Comparison of ENCODE assay signal across 23 cellular contexts in the genomic region with DNA sequence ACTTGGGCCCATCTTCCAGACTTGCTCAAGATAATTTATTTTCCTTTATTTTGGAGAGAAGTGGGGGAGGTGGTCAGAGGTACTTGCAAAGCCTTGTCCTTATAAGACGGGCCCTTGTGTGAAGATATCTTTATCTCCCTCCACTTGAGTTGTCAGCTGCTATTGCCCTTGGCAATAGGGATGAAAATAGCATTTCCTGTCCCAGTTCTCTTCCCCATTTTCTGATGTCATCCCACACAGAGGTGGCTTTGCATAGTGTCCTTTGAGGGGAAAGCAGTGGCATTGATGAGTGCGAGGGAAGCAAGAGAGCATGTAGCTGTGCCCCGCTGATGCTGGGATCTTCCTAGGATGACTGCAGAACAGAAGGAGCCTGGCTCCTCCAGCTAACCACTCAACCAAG. TPM values are rescaled to one million over a fixed set of nuclear protein-coding genes. Genes with fewer than 3 reads are reported as not detected.
"Had no signal": no experiment of that assay in that cellular context is flagged by ENCODE, and none has a peak within 500 bp of the region (broad histone marks: within the 10 kb centered on the region; RNA-seq: fewer than 3 reads in every experiment).

No MANE protein-coding gene starts in this region.

- H3K27me3 ChIP-seq: gastrocnemius medialis, sigmoid colon, spleen, testis, upper lobe of right lung had no signal

- H3K4me3 ChIP-seq: gastrocnemius medialis, heart right ventricle, lower lobe of right lung, sigmoid colon, spleen, testis, upper lobe of right lung had no signal

- H3K36me3 ChIP-seq: gastrocnemius medialis, heart right ventricle, lower lobe of right lung, sigmoid colon, spleen, upper lobe of right lung had no signal

- H3K4me1 ChIP-seq: gastrocnemius medialis, heart right ventricle, lower lobe of right lung, sigmoid colon, spleen, testis, upper lobe of right lung had no signal

- DNase-seq: activated CD4-positive, alpha-beta T cell treated with anti-CD3 and anti-CD28 coated beads, Interleukin-2, amount 50 U/mL, for 48 hours; activated effector memory CD4-positive, alpha-beta T cell treated with Interleukin-2 at 50 U/mL for 16 hours; activated naive CD4-positive, alpha-beta T cell treated with anti-CD3 and anti-CD28 coated beads, Interleukin-2, amount 50 U/mL, for 16 hours; activated T-cell treated with anti-CD3 and anti-CD28 coated beads, Interleukin-2, amount 50 U/mL, for 24 hours; effector memory CD4-positive, alpha-beta T cell; gastrocnemius medialis; heart right ventricle; left colon; lower lobe of right lung; sigmoid colon; spleen; stimulated activated naive CD8-positive, alpha-beta T cell treated with anti-CD3 and anti-CD28 coated beads, Interleukin-15, amount 100 ng/mL, for 72 hours; testis; upper lobe of right lung had no signal

- H3K27ac ChIP-seq: gastrocnemius medialis, heart right ventricle, lower lobe of right lung, sigmoid colon, spleen, testis, upper lobe of right lung had no signal

- ATAC-seq: activated CD4-positive, CD25-positive, alpha-beta regulatory T cell treated with anti-CD3 and anti-CD28 coated beads, Interleukin-2, amount 50 U/mL, for 24 hours; activated CD8-positive, alpha-beta memory T cell treated with anti-CD3 and anti-CD28 coated beads, Interleukin-2, amount 10 ng/mL, durations not matched to agents 7 days and 5 days; gastrocnemius medialis; heart right ventricle; left colon; lower lobe of right lung; stimulated activated naive CD8-positive, alpha-beta T cell treated with anti-CD3 and anti-CD28 coated beads, Interleukin-15, amount 100 ng/mL, for 72 hours; upper lobe of right lung had no signal

- FAIRE-seq: astrocyte, bronchial epithelial cell, TTC549 had no signal

- H3K9me3 ChIP-seq: gastrocnemius medialis, heart right ventricle, lower lobe of right lung, sigmoid colon, spleen, testis, upper lobe of right lung had no signal

RNA-seq across cellular contexts. Expression of a gene that starts 55.4 kb away (rescaled TPM):
- total RNA-seq: activated CD8-positive, alpha-beta memory T cell treated with anti-CD3 and anti-CD28 coated beads, Interleukin-2, amount 10 ng/mL, durations not matched to agents 7 days and 5 days; astrocyte; bronchial epithelial cell; cerebellum; gastrocnemius medialis; heart right ventricle; left colon; lower lobe of right lung; neural crest cell; osteocyte; sigmoid colon; spleen; upper lobe of right lung had no signal
- polyA plus RNA-seq: adipose tissue, heart right ventricle, sigmoid colon had no signal
